8 cellular contexts compared by ENCODE assay signal in the genomic region with DNA sequence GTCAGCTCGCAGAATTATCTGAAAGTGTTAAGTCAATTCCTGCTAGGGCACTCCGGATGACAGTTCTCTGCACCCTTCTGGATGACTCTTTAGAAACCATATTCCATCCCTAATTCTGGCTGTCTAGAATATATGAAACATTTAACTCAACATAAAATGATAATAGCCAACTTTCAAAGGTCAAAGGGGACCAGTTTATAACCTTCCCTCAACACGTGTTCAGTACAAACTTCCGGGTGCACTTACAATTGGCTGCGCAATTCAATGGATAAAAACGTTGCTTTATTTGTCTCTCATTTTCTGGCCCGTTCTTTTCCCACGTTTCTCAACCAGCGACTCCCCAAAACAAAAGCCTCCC. TPM values are rescaled to one million over a fixed set of nuclear protein-coding genes. Genes with fewer than 3 reads are reported as not detected.
DNase-seq lines count a peak whose midpoint lies in the region; ATAC-seq and TF ChIP-seq lines count a peak whose summit lies in the region.

No MANE protein-coding gene starts in this region.

- H3K27me3 ChIP-seq in BJ (ENCODE audit: control insufficient read depth, insufficient read depth, low read length) (no peaks in the 10 kb centered on the region), iPS-20b (ENCODE audit: insufficient read depth, low read length) (no peaks in the 10 kb centered on the region), stomach smooth muscle (ENCODE audit: control insufficient read depth in 1 of 2, insufficient read depth in 2 of 2, low read length in 2 of 2) (no peaks in the 10 kb centered on the region)

- POLR2A ChIA-PET in BJ (lab: Charles Lee), result no interaction called here
- POLR2A ChIA-PET in HEK293 (lab: Yijun Ruan, JAX), result interaction anchor here (1.1 to 4.3 kb wide), 3 partner anchors 20 to 95 kb away, joined by 7 to 81 read pairs (median 11); a partner anchor contains a TSS

- DNase-seq in BJ (ENCODE audit: low read depth), result no peak
- DNase-seq in activated T-cell treated with anti-CD3 and anti-CD28 coated beads, Interleukin-2, amount 50 U/mL, for 4 hours, result no peak
- DNase-seq in NCI-H1694 (lab: John Stamatoyannopoulos, UW), result no peak
- no peak for DNase-seq in central memory CD4-positive, alpha-beta T cell

- CTCF ChIA-PET in BJ (lab: Yijun Ruan, JAX) (interaction anchor here (0.6 kb wide), 1 partner anchor 95 kb away, joined by 3 read pairs; no protein-coding TSS in a partner anchor), HEK293 (lab: Yijun Ruan, JAX) (interaction anchor here (0.7 to 1.0 kb wide), 3 partner anchors 21 to 1240 kb away, joined by 3 to 5 read pairs (median 3); a partner anchor contains a TSS)

- H3K9me3 ChIP-seq in HEK293 (ENCODE audit: control insufficient read depth, insufficient read depth, low read depth, low read length) (no peaks in the 10 kb centered on the region), iPS-20b (ENCODE audit: insufficient read depth, low read depth, low read length) (no peaks in the 10 kb centered on the region), stomach smooth muscle (ENCODE audit: control insufficient read depth in 2 of 2, low read length in 2 of 2) (no peaks in the 10 kb centered on the region)

- no peaks in the 10 kb centered on the region for H3K36me3 ChIP-seq in BJ (ENCODE audit: control insufficient read depth, insufficient read depth, low read length)
- H3K36me3 ChIP-seq in HEK293 (ENCODE audit: control insufficient read depth in 2 of 2, insufficient read depth in 1 of 2, low read length in 2 of 2), result no peaks in the 10 kb centered on the region; a peak in 1 of 3 replicates
- H3K36me3 ChIP-seq in iPS-20b (ENCODE audit: insufficient read depth, low read depth, low read length), result no peaks in the 10 kb centered on the region
- H3K36me3 ChIP-seq in stomach smooth muscle (ENCODE audit: control insufficient read depth in 2 of 2, insufficient read depth in 2 of 2, low read length in 2 of 2), result no peaks in the 10 kb centered on the region

- peaks cover 2% of the 10 kb centered on the region for H3K36me3 Mint-ChIP-seq in activated T-cell treated with anti-CD3 and anti-CD28 coated beads, Interleukin-2, amount 50 U/mL, for 4 hours (ENCODE audit: insufficient read depth)

- H3K4me1 ChIP-seq in HEK293 (ENCODE audit: control insufficient read depth, insufficient read depth, low read length) (peaks cover 5% of the 10 kb centered on the region; the same call in 1 of the 2 replicates), iPS-20b (ENCODE audit: insufficient read depth, low read length) (no peaks in the 10 kb centered on the region), stomach smooth muscle (ENCODE audit: control insufficient read depth, insufficient read depth, low read length) (peaks cover 22% of the 10 kb centered on the region)

- no peaks in the 10 kb centered on the region for H3K9me3 Mint-ChIP-seq in activated T-cell treated with anti-CD3 and anti-CD28 coated beads, Interleukin-2, amount 50 U/mL, for 4 hours

- peaks cover 19% of the 10 kb centered on the region for H3K4me1 Mint-ChIP-seq in activated T-cell treated with anti-CD3 and anti-CD28 coated beads, Interleukin-2, amount 50 U/mL, for 4 hours (ENCODE audit: low read depth)

- peak overlapping the region; percentile 97 for H3K4me3 Mint-ChIP-seq in activated T-cell treated with anti-CD3 and anti-CD28 coated beads, Interleukin-2, amount 50 U/mL, for 4 hours

- TF ChIP-seq CTCF in BJ (IDR thresholded peaks at IDR 0.05; ENCODE audit: insufficient read depth, low read depth, low read length) (no peak), HEK293 (tag by site-specific recombination; IDR thresholded peaks at IDR 0.05) (no peak)

- no peak for ATAC-seq in activated T-cell treated with anti-CD3 and anti-CD28 coated beads, Interleukin-2, amount 50 U/mL, for 4 hours
- ATAC-seq in GM18870 (IDR thresholded peaks at IDR 0.05; ENCODE audit: unreplicated experiment), result no peak

- H3K27ac ChIP-seq in HEK293 (ENCODE audit: extremely low read depth, low read depth, low read length) (peak overlapping the region; percentile 82; the same call in 1 of the 2 replicates), iPS-20b (ENCODE audit: low read length) (no peak overlapping the region), stomach smooth muscle (ENCODE audit: low read length) (peak overlapping the region; percentile 94)

- H3K27me3 Mint-ChIP-seq in activated T-cell treated with anti-CD3 and anti-CD28 coated beads, Interleukin-2, amount 50 U/mL, for 4 hours (ENCODE audit: low read depth), result no peaks in the 10 kb centered on the region

- H3K4me3 ChIP-seq in BJ (ENCODE audit: low read depth, low read length) (peak overlapping the region; percentile 79), HEK293 (ENCODE audit: low read depth, low read length) (peak overlapping the region; percentile 84), iPS-20b (ENCODE audit: low read length) (peak overlapping the region; percentile 94), stomach smooth muscle (ENCODE audit: low read length in 2 of 2) (peak overlapping the region; percentile 85 to 86)

- H3K9ac ChIP-seq in iPS-20b (ENCODE audit: low read depth, low read length) (peak overlapping the region; percentile 96), stomach smooth muscle (ENCODE audit: low read length in 2 of 2) (peak overlapping the region; percentile 78 to 84)

TF ChIP-seq in HEK293, 187 proteins besides CTCF, POLR2A, EP300 and RAD21 (continues in another document):
- TF ChIP-seq PRDM1 (tag by site-specific recombination; IDR thresholded peaks at IDR 0.05) (0 out of 2 replicates have a peak, but pooled peaks have one; percentile 25), ZNF558 (tag by site-specific recombination; IDR thresholded peaks at IDR 0.05) (no peak), ZNF501 (tag by site-specific recombination; IDR thresholded peaks at IDR 0.05) (no peak), BCL11B (tag by site-specific recombination; IDR thresholded peaks at IDR 0.05; ENCODE audit: low read depth) (no peak), ZNF768 (tag by site-specific recombination; IDR thresholded peaks at IDR 0.05) (no peak), SP3 (tag by site-specific recombination; IDR thresholded peaks at IDR 0.05) (peak; percentile 33; the same call in 1 of the 2 replicates), ZNF561 (tag by site-specific recombination; IDR thresholded peaks at IDR 0.05; ENCODE audit: borderline replicate concordance) (no peak), ZNF174 (tag by site-specific recombination; IDR thresholded peaks at IDR 0.05) (no peak), KLF10 (tag by site-specific recombination; IDR thresholded peaks at IDR 0.05) (0 out of 2 replicates have a peak, but pooled peaks have one; percentile 15), OSR2 (tag by site-specific recombination; IDR thresholded peaks at IDR 0.05) (peak; percentile 17; the same call in 1 of the 2 replicates), ZNF747 (tag by site-specific recombination; IDR thresholded peaks at IDR 0.05) (no peak), ZNF416 (tag by site-specific recombination; IDR thresholded peaks at IDR 0.05) (no peak), ZNF214 (tag by site-specific recombination; IDR thresholded peaks at IDR 0.05; ENCODE audit: borderline replicate concordance) (no peak)
- TF ChIP-seq, protein P1, sequence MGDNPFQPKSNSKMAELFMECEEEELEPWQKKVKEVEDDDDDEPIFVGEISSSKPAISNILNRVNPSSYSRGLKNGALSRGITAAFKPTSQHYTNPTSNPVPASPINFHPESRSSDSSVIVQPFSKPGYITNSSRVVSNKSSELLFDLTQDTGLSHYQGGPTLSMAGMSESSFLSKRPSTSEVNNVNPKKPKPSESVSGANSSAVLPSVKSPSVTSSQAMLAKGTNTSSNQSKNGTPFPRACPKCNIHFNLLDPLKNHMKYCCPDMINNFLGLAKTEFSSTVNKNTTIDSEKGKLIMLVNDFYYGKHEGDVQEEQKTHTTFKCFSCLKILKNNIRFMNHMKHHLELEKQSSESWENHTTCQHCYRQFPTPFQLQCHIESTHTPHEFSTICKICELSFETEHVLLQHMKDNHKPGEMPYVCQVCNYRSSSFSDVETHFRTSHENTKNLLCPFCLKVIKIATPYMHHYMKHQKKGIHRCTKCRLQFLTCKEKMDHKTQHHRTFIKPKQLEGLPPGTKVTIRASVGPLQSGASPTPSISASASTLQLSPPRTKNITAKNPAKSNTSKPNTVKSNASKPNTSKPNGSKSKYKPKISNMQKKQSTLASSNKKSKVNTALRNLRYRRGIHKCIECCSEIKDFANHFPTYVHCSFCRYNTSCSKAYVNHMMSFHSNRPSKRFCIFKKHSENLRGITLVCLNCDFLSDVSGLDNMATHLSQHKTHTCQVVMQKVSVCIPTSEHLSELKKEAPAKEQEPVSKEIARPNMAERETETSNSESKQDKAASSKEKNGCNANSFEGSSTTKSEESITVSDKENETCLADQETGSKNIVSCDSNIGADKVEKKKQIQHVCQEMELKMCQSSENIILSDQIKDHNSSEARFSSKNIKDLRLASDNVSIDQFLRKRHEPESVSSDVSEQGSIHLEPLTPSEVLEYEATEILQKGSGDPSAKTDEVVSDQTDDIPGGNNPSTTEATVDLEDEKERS (tag by site-specific recombination; IDR thresholded peaks at IDR 0.05), result no peak
- TF ChIP-seq, protein P2, sequence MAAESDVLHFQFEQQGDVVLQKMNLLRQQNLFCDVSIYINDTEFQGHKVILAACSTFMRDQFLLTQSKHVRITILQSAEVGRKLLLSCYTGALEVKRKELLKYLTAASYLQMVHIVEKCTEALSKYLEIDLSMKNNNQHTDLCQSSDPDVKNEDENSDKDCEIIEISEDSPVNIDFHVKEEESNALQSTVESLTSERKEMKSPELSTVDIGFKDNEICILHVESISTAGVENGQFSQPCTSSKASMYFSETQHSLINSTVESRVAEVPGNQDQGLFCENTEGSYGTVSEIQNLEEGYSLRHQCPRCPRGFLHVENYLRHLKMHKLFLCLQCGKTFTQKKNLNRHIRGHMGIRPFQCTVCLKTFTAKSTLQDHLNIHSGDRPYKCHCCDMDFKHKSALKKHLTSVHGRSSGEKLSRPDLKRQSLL (tag by site-specific recombination; IDR thresholded peaks at IDR 0.05), result no peak

RNA-seq across cellular contexts. Expression of a gene that starts 1.3 kb away (rescaled TPM):
- polyA plus RNA-seq in BJ (2011; rRNA removed), result 4.8 and 10.2 TPM in 2 replicates
- 12.6 and 15.9 TPM in 2 replicates for polyA minus RNA-seq in BJ (2011; rRNA and poly(A)+ RNA removed)
- total RNA-seq in activated T-cell treated with anti-CD3 and anti-CD28 coated beads, Interleukin-2, amount 50 U/mL, for 4 hours, result 10 to 100 TPM; 40.9 to 45.5 (median 44.0) TPM

RNA-seq across cellular contexts. Expression of a gene that starts 20.6 kb away (rescaled TPM):
- polyA plus RNA-seq in BJ (2011; rRNA removed), result 38.0 and 38.6 TPM in 2 replicates
- polyA minus RNA-seq in BJ (2011; rRNA and poly(A)+ RNA removed), result 20.8 and 22.6 TPM in 2 replicates
- total RNA-seq in activated T-cell treated with anti-CD3 and anti-CD28 coated beads, Interleukin-2, amount 50 U/mL, for 4 hours, result 10 to 100 TPM; 37.1 to 39.4 (median 39.2) TPM
